Comparison of ENCODE assay signal across 8 cellular contexts in genomic region chr12:49058366-49059062, GRCh38. TPM values are rescaled to one million over a fixed set of nuclear protein-coding genes. Genes with fewer than 3 reads are reported as not detected.
DNase-seq lines count a peak whose midpoint lies in the region; ATAC-seq and TF ChIP-seq lines count a peak whose summit lies in the region.

No MANE protein-coding gene starts in this region.

- H3K36me3 ChIP-seq in liver (ENCODE audit: control insufficient read depth in 4 of 4, insufficient read depth in 3 of 4, low read depth in 1 of 4, low read length in 3 of 4) (peaks cover 2 to 11% (median 5%) of the 10 kb centered on the region in 4 donors), tibial artery (peaks cover 3 to 18% (median 18%) of the 10 kb centered on the region in 3 donors)

- peak overlapping the region; percentile 90 for H3K27ac Mint-ChIP-seq in activated naive CD8-positive, alpha-beta T cell treated with anti-CD3 and anti-CD28 coated beads, Interleukin-2, amount 50 U/mL, for 24 hours

- peak overlapping the region; percentile 95 for H3K27ac ChIP-seq in liver (ENCODE audit: low read depth in 1 of 2, low read length in 2 of 2)
- peak overlapping the region; percentile 93 to 97 for H3K27ac ChIP-seq in tibial artery

- no peak for DNase-seq in activated T-cell treated with anti-CD3 and anti-CD28 coated beads, Interleukin-2, amount 50 U/mL, for 4 hours
- DNase-seq in activated T-cell treated with anti-CD3 and anti-CD28 coated beads, Interleukin-2, amount 50 U/mL, for 48 hours: no peak
- no peak for DNase-seq in activated naive CD8-positive, alpha-beta T cell treated with anti-CD3 and anti-CD28 coated beads, Interleukin-2, amount 50 U/mL, for 24 hours
- no peak for DNase-seq in tibial artery
- DNase-seq in NCI-H187 (lab: John Stamatoyannopoulos, UW): no peak
- no peak for DNase-seq in superior temporal gyrus (ENCODE audit: extremely low spot score)

- no peaks in the 10 kb centered on the region for H3K9me3 Mint-ChIP-seq in activated T-cell treated with anti-CD3 and anti-CD28 coated beads, Interleukin-2, amount 50 U/mL, for 4 hours
- no peaks in the 10 kb centered on the region for H3K9me3 Mint-ChIP-seq in activated naive CD8-positive, alpha-beta T cell treated with anti-CD3 and anti-CD28 coated beads, Interleukin-2, amount 50 U/mL, for 24 hours

- no peak for ATAC-seq in activated T-cell treated with anti-CD3 and anti-CD28 coated beads, Interleukin-2, amount 50 U/mL, for 4 hours
- no peak for ATAC-seq in activated naive CD8-positive, alpha-beta T cell treated with anti-CD3 and anti-CD28 coated beads, Interleukin-2, amount 50 U/mL, for 24 hours
- no peak for ATAC-seq in HG02884 (IDR thresholded peaks at IDR 0.05; ENCODE audit: unreplicated experiment)

- intact Hi-C loops in tibial artery (cut with DNase I; ENCODE audit: low total_unique reads): loop anchor here (5.0 kb wide), 1 partner anchor 394 kb away; no protein-coding TSS in a partner anchor

- no peak for TF ChIP-seq RAD21 in liver (IDR thresholded peaks at IDR 0.05)

- H3K4me3 ChIP-seq in liver (ENCODE audit: low read depth in 1 of 3, low read length in 3 of 3): peak overlapping the region; percentile 55 to 92 (median 91)
- peak overlapping the region; percentile 98 to 99 for H3K4me3 ChIP-seq in tibial artery

- H3K36me3 Mint-ChIP-seq in activated T-cell treated with anti-CD3 and anti-CD28 coated beads, Interleukin-2, amount 50 U/mL, for 4 hours (ENCODE audit: insufficient read depth): peaks cover 10% of the 10 kb centered on the region
- H3K36me3 Mint-ChIP-seq in activated naive CD8-positive, alpha-beta T cell treated with anti-CD3 and anti-CD28 coated beads, Interleukin-2, amount 50 U/mL, for 24 hours (ENCODE audit: low read depth): peaks cover 23% of the 10 kb centered on the region

- H3K9me3 ChIP-seq in liver (ENCODE audit: control insufficient read depth in 4 of 4, low read length in 3 of 4) (no peaks in the 10 kb centered on the region), tibial artery (no peaks in the 10 kb centered on the region)

- 7% methylated on average over 5 of the region's 5 CpGs for WGBS in liver

- peak overlapping the region; percentile 90 for H3K4me3 Mint-ChIP-seq in activated T-cell treated with anti-CD3 and anti-CD28 coated beads, Interleukin-2, amount 50 U/mL, for 4 hours
- peak overlapping the region; percentile 97 for H3K4me3 Mint-ChIP-seq in activated naive CD8-positive, alpha-beta T cell treated with anti-CD3 and anti-CD28 coated beads, Interleukin-2, amount 50 U/mL, for 24 hours

- H3K9ac ChIP-seq in liver (ENCODE audit: low read depth in 1 of 2, low read length in 2 of 2): peak overlapping the region; percentile 58 to 84

- H3K4me1 ChIP-seq in liver (ENCODE audit: control insufficient read depth in 4 of 4, insufficient read depth in 4 of 4, low read length in 3 of 4) (peaks cover 11 to 57% (median 50%) of the 10 kb centered on the region in 4 donors), tibial artery (peaks cover 0 to 53% (median 44%) of the 10 kb centered on the region in 4 donors)

- no peaks in the 10 kb centered on the region for H3K27me3 Mint-ChIP-seq in activated T-cell treated with anti-CD3 and anti-CD28 coated beads, Interleukin-2, amount 50 U/mL, for 4 hours (ENCODE audit: low read depth)
- no peaks in the 10 kb centered on the region for H3K27me3 Mint-ChIP-seq in activated naive CD8-positive, alpha-beta T cell treated with anti-CD3 and anti-CD28 coated beads, Interleukin-2, amount 50 U/mL, for 24 hours

- TF ChIP-seq CTCF in liver (IDR thresholded peaks at IDR 0.05; ENCODE audit: low read depth, low read length, missing input control) (no peak), tibial artery (IDR thresholded peaks at IDR 0.05) (no peak)

- H3K4me1 Mint-ChIP-seq in activated T-cell treated with anti-CD3 and anti-CD28 coated beads, Interleukin-2, amount 50 U/mL, for 4 hours (ENCODE audit: low read depth): peaks cover 56% of the 10 kb centered on the region
- H3K4me1 Mint-ChIP-seq in activated naive CD8-positive, alpha-beta T cell treated with anti-CD3 and anti-CD28 coated beads, Interleukin-2, amount 50 U/mL, for 24 hours: peaks cover 51% of the 10 kb centered on the region

- H3K27me3 ChIP-seq in liver (ENCODE audit: control insufficient read depth in 4 of 4, insufficient read depth in 4 of 4, low read length in 3 of 4) (no peaks in the 10 kb centered on the region), tibial artery (no peaks in the 10 kb centered on the region)

TF ChIP-seq in liver, 16 proteins besides CTCF, POLR2A, EP300 and RAD21:
- TF ChIP-seq SP1 (IDR thresholded peaks at IDR 0.05) (no peak), RXRA (IDR thresholded peaks at IDR 0.05) (no peak), HNF4G (IDR thresholded peaks at IDR 0.05) (no peak), GABPA (IDR thresholded peaks at IDR 0.05 in 1 of 2, conservative IDR thresholded peaks at IDR 0.05 in 1 of 2) (no peak), EGR1 (IDR thresholded peaks at IDR 0.05; ENCODE audit: low read depth in 2 of 2) (no peak), ZBTB33 (IDR thresholded peaks at IDR 0.05) (no peak), MAX (IDR thresholded peaks at IDR 0.05) (no peak), REST (IDR thresholded peaks at IDR 0.05) (no peak), TAF1 (conservative IDR thresholded peaks at IDR 0.05) (no peak), FOXA2 (IDR thresholded peaks at IDR 0.05) (no peak), FOXA1 (IDR thresholded peaks at IDR 0.05) (no peak), YY1 (IDR thresholded peaks at IDR 0.05) (no peak), ATF3 (IDR thresholded peaks at IDR 0.05) (no peak), NR2F2 (IDR thresholded peaks at IDR 0.05) (no peak), JUND (IDR thresholded peaks at IDR 0.05) (no peak), HNF4A (conservative IDR thresholded peaks at IDR 0.05) (no peak)

RNA-seq across cellular contexts. Expression of gene KMT2D, which starts 2.1 kb away (rescaled TPM):
- total RNA-seq in activated T-cell treated with anti-CD3 and anti-CD28 coated beads, Interleukin-2, amount 50 U/mL, for 4 hours: 100 to 1,000 TPM; 102 to 106 (median 105) TPM
- 10 to 100 TPM; 39.6 to 53.8 TPM for total RNA-seq in liver
- polyA plus RNA-seq in liver: 10 to 100 TPM in 1 of 2 donors, 1 to 10 TPM in 1; 4.5 to 10.3 TPM

RNA-seq across cellular contexts. Expression of gene RHEBL1, which starts 11.3 kb away (rescaled TPM):
- 1 to 10 TPM; 4.5 to 5.2 (median 4.5) TPM for total RNA-seq in activated T-cell treated with anti-CD3 and anti-CD28 coated beads, Interleukin-2, amount 50 U/mL, for 4 hours
- total RNA-seq in liver: 1 to 10 TPM in 1 of 2 donors, not detected in 1; 1.2 TPM
- under 1 TPM; 0.29 to 0.36 TPM for polyA plus RNA-seq in liver

RNA-seq across cellular contexts. Expression of gene DHH, which starts 36.1 kb away (rescaled TPM):
- total RNA-seq in activated T-cell treated with anti-CD3 and anti-CD28 coated beads, Interleukin-2, amount 50 U/mL, for 4 hours: under 1 TPM in 1 of 3 donors, not detected in 2; 0.11 TPM
- under 1 TPM; 0.08 to 0.09 TPM for total RNA-seq in liver
- polyA plus RNA-seq in liver: under 1 TPM in 1 of 2 donors, not detected in 1; 0.09 TPM

RNA-seq across cellular contexts. Expression of gene PRKAG1, which starts 39.9 kb away (rescaled TPM):
- total RNA-seq in activated T-cell treated with anti-CD3 and anti-CD28 coated beads, Interleukin-2, amount 50 U/mL, for 4 hours: 10 to 100 TPM; 68.1 to 70.6 (median 68.4) TPM
- total RNA-seq in liver: 10 to 100 TPM; 18.3 to 23.4 TPM
- 10 to 100 TPM; 15.5 to 31.5 TPM for polyA plus RNA-seq in liver

RNA-seq across cellular contexts. Expression of gene LMBR1L, which starts 52.1 kb away (rescaled TPM):
- 10 to 100 TPM; 27.5 to 35.5 (median 28.8) TPM for total RNA-seq in activated T-cell treated with anti-CD3 and anti-CD28 coated beads, Interleukin-2, amount 50 U/mL, for 4 hours
- total RNA-seq in liver: 10 to 100 TPM; 13.0 to 23.7 TPM
- 10 to 100 TPM in 1 of 2 donors, 1 to 10 TPM in 1; 9.3 to 10.5 TPM for polyA plus RNA-seq in liver
